1 cellular context compared by ENCODE assay signal in genomic region chr20:32488066-32488838, GRCh38.
TF ChIP-seq lines count a peak whose summit lies in the region.

No MANE protein-coding gene starts in this region.

TF ChIP-seq in K562, 482 proteins besides CTCF, POLR2A, EP300 and RAD21 (continued from another document):
- TF ChIP-seq, protein P1, sequence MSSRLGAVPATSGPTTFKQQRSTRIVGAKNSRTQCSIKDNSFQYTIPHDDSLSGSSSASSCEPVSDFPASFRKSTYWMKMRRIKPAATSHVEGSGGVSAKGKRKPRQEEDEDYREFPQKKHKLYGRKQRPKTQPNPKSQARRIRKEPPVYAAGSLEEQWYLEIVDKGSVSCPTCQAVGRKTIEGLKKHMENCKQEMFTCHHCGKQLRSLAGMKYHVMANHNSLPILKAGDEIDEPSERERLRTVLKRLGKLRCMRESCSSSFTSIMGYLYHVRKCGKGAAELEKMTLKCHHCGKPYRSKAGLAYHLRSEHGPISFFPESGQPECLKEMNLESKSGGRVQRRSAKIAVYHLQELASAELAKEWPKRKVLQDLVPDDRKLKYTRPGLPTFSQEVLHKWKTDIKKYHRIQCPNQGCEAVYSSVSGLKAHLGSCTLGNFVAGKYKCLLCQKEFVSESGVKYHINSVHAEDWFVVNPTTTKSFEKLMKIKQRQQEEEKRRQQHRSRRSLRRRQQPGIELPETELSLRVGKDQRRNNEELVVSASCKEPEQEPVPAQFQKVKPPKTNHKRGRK (tag; IDR thresholded peaks at IDR 0.05), result peak; percentile 82
- TF ChIP-seq RBM34 (IDR thresholded peaks at IDR 0.05; ENCODE audit: borderline replicate concordance, insufficient read depth, low read length), result no peak
- TF ChIP-seq ZNF280A (IDR thresholded peaks at IDR 0.05; ENCODE audit: low read depth, partially characterized antibody), result peak; percentile 21
- TF ChIP-seq, protein P2, sequence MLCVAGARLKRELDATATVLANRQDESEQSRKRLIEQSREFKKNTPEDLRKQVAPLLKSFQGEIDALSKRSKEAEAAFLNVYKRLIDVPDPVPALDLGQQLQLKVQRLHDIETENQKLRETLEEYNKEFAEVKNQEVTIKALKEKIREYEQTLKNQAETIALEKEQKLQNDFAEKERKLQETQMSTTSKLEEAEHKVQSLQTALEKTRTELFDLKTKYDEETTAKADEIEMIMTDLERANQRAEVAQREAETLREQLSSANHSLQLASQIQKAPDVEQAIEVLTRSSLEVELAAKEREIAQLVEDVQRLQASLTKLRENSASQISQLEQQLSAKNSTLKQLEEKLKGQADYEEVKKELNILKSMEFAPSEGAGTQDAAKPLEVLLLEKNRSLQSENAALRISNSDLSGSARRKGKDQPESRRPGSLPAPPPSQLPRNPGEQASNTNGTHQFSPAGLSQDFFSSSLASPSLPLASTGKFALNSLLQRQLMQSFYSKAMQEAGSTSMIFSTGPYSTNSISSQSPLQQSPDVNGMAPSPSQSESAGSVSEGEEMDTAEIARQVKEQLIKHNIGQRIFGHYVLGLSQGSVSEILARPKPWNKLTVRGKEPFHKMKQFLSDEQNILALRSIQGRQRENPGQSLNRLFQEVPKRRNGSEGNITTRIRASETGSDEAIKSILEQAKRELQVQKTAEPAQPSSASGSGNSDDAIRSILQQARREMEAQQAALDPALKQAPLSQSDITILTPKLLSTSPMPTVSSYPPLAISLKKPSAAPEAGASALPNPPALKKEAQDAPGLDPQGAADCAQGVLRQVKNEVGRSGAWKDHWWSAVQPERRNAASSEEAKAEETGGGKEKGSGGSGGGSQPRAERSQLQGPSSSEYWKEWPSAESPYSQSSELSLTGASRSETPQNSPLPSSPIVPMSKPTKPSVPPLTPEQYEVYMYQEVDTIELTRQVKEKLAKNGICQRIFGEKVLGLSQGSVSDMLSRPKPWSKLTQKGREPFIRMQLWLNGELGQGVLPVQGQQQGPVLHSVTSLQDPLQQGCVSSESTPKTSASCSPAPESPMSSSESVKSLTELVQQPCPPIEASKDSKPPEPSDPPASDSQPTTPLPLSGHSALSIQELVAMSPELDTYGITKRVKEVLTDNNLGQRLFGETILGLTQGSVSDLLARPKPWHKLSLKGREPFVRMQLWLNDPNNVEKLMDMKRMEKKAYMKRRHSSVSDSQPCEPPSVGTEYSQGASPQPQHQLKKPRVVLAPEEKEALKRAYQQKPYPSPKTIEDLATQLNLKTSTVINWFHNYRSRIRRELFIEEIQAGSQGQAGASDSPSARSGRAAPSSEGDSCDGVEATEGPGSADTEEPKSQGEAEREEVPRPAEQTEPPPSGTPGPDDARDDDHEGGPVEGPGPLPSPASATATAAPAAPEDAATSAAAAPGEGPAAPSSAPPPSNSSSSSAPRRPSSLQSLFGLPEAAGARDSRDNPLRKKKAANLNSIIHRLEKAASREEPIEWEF (CRISPR knock-in tag; IDR thresholded peaks at IDR 0.05), result no peak
- peak; percentile 54; the same call in 1 of the 2 replicates for TF ChIP-seq CEBPB (tag; IDR thresholded peaks at IDR 0.05)
- TF ChIP-seq ZBTB8A (IDR thresholded peaks at IDR 0.05; ENCODE audit: partially characterized antibody), result no peak
